1 cellular context compared by ENCODE assay signal in the genomic region with DNA sequence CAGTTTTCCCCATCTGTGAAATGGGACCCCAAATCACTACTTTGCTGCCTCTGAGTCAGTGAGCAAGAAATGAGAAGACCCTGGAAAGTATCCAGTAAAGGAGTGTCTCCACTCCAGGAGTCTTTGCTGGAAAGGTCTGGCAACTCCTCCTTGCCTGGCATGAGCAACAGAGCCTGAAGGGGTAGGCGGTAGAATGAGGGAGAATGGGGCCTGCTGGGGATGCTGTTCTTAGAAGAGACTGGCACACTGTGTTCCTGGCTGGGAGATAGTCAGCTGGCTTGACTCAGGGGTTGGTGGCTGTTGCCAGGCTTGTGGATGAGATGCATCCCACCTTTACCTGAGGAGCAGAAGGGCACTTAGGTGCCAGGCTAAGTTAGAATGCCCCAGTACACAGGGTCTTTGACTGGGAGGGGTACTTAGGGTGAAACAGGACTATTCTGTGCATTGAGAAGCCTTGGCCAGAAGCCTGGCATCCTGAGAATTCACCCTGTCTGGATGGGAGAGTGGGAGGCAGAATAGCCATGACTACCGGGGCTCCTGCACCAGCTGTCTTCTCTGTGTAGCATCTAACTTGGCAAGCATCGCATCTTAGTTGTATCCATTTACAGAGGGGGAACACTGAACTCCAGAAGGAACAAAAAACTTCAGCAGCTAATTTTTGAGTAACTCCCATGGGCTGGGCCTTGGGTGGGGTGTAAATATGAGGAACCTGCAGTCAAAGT.
TF ChIP-seq lines count a peak whose summit lies in the region.

No MANE protein-coding gene starts in this region.

TF ChIP-seq in HepG2, 621 proteins besides CTCF, POLR2A, EP300 and RAD21:
- TF ChIP-seq PBX3 (CRISPR knock-in tag; IDR thresholded peaks at IDR 0.05; ENCODE audit: borderline replicate concordance) (no peak), TOPORS (CRISPR knock-in tag; IDR thresholded peaks at IDR 0.05) (no peak), ZBTB42 (CRISPR knock-in tag; IDR thresholded peaks at IDR 0.05) (no peak), ZNF343 (CRISPR knock-in tag; IDR thresholded peaks at IDR 0.05) (no peak), ZNF629 (CRISPR knock-in tag; conservative IDR thresholded peaks at IDR 0.05) (peak; percentile 42; the same call in 1 of the 2 replicates)
- TF ChIP-seq, protein P1, sequence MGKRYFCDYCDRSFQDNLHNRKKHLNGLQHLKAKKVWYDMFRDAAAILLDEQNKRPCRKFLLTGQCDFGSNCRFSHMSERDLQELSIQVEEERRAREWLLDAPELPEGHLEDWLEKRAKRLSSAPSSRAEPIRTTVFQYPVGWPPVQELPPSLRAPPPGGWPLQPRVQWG (CRISPR knock-in tag; IDR thresholded peaks at IDR 0.05; ENCODE audit: borderline replicate concordance, low read depth) = no peak
